ENCODE assay signal across 8 cellular contexts in genomic region chr9:37119907-37120839, GRCh38. TPM values are rescaled to one million over a fixed set of nuclear protein-coding genes. Genes with fewer than 3 reads are reported as not detected.
DNase-seq lines count a peak whose midpoint lies in the region; ATAC-seq and TF ChIP-seq lines count a peak whose summit lies in the region.

Gene ZCCHC7 (plus strand): TSS chr9:37120574.

- peak; percentile 88 for TF ChIP-seq POLR2A in GM18951 (IDR thresholded peaks at IDR 0.05; ENCODE audit: extremely low read depth, insufficient read depth, insufficient read length)
- TF ChIP-seq POLR2A in spleen (IDR thresholded peaks at IDR 0.05): peak; percentile 69 to 95 (median 90)

- POLR2A ChIA-PET in activated B cell treated with CpG ODN at 0.5 μM for 24 hours (lab: Charles Lee): interaction anchor here (0.6 to 9.9 kb wide), 58 partner anchors 8 to 591 kb away, joined by 3 to 148 read pairs (median 5); partner anchors contain the start of genes PAX5 and TOMM5

- H3K27me3 ChIP-seq in spleen (replicated peaks in 1 of 7): no peaks in the 10 kb centered on the region

- ATAC-seq in HG03196 (IDR thresholded peaks at IDR 0.05; ENCODE audit: unreplicated experiment) (peak; percentile 93), activated B cell treated with CpG ODN at 0.5 μM for 24 hours (ENCODE audit: low read depth) (peak; percentile 94)

- H3K9me3 ChIP-seq in spleen: peaks cover 0 to 5% (median 0%) of the 10 kb centered on the region in 8 donors

- peak within 1 kb of the TSS; percentile 55 to 87 (median 72) for H3K4me3 ChIP-seq in spleen

- peaks cover 27% of the 10 kb centered on the region for H3K36me3 Mint-ChIP-seq in activated B cell treated with CpG ODN at 0.5 μM for 24 hours (ENCODE audit: low read depth)

- peaks cover 46% of the 10 kb centered on the region for H3K4me1 Mint-ChIP-seq in activated B cell treated with CpG ODN at 0.5 μM for 24 hours

- H3K27ac ChIP-seq in caudate nucleus (ENCODE audit: low read depth, low read length): peak within 1 kb of the TSS; percentile 94
- peak within 1 kb of the TSS; percentile 85 to 99 (median 98) for H3K27ac ChIP-seq in spleen

- no peaks in the 10 kb centered on the region for H3K9me3 Mint-ChIP-seq in activated B cell treated with CpG ODN at 0.5 μM for 24 hours

- TF ChIP-seq CTCF in activated B cell treated with CpG ODN at 0.5 μM for 24 hours (IDR thresholded peaks at IDR 0.05) (no peak), spleen (IDR thresholded peaks at IDR 0.05 in 8 of 11, conservative IDR thresholded peaks at IDR 0.05 in 3 of 11) (no peak)

- H3K27ac Mint-ChIP-seq in activated B cell treated with CpG ODN at 0.5 μM for 24 hours: peak within 1 kb of the TSS; percentile 96

- 3 to 7% (median 5%) methylated on average over 46 to 82 of the region's 82 CpGs for WGBS in spleen, 5 donors

- CTCF ChIA-PET in activated B cell treated with CpG ODN at 0.5 μM for 24 hours (lab: Charles Lee): interaction anchor here (0.8 to 2.0 kb wide), 8 partner anchors 11 to 207 kb away, joined by 3 to 8 read pairs (median 4); no protein-coding TSS in a partner anchor

- peak within 1 kb of the TSS; percentile 99 for H3K4me3 Mint-ChIP-seq in activated B cell treated with CpG ODN at 0.5 μM for 24 hours

- no peaks in the 10 kb centered on the region for H3K36me3 ChIP-seq in spleen

- intact Hi-C loops in activated B cell treated with CpG ODN at 0.5 μM for 24 hours (cut with micrococcal nuclease): loop anchor here (1.0 to 5.0 kb wide), 10 partner anchors 19 to 287 kb away; partner anchors contain the start of gene PAX5
- intact Hi-C loops in spleen (cut with DNase I; ENCODE audit: low total_unique reads): no loop called here

- DNase-seq in AG08395 (ENCODE audit: low spot score) (peak; percentile 99), NCI-H345 (lab: John Stamatoyannopoulos, UW) (peak; percentile 95), activated B cell treated with CpG ODN at 0.5 μM for 24 hours (peak; percentile 93), caudate nucleus (lab: John Stamatoyannopoulos, UW) (peak; percentile 82 to 98 (median 94)), inferior parietal cortex (ENCODE audit: extremely low spot score) (peak; percentile 97), spleen (peak; percentile 99)

- in situ Hi-C loops in GM18951 (cut with MboI; ENCODE audit: low sequenced_read_pairs, unreplicated experiment): no loop called here

- H3K27me3 Mint-ChIP-seq in activated B cell treated with CpG ODN at 0.5 μM for 24 hours: no peaks in the 10 kb centered on the region

- peaks cover 14 to 49% (median 41%) of the 10 kb centered on the region in 6 donors for H3K4me1 ChIP-seq in spleen

RNA-seq across cellular contexts. Expression of gene ZCCHC7, which starts in this region (rescaled TPM):
- total RNA-seq in activated B cell treated with CpG ODN at 0.5 μM for 24 hours: 70.3 and 70.8 TPM in 2 replicates
- total RNA-seq in spleen: 10 to 100 TPM; 31.9 to 50.6 (median 40.3) TPM
- 10 to 100 TPM; 17.0 to 31.1 (median 26.1) TPM for polyA plus RNA-seq in spleen

Comparison
In these comparisons a context has a peak if more than half of its experiments do, and no peak if none do; other contexts are left out.
1. Peak in every context shown above with its lines: DNase-seq, ATAC-seq, H3K4me3 ChIP-seq and H3K27ac ChIP-seq.